ENCODE assay signal across 31 cellular contexts in the genomic region with DNA sequence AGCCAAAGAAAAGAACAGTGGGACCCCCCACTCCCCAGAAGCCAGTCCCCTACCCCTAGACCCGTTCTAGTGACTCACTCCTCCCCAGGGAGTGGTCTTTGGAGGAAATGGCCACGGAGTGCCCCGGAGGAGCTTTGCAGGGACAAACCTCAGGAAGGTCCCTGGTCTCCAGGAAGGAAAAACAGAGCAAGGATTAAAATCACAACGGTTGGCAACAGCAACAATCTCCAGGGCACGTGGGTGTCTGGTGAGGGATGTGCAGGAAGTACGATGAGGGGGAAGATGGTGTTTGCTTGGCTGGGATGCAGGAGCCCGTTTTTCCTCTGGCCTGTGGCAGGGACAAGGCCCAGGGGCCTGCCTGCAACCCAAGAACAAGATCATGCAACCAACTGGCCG.
DNase-seq lines count a peak whose midpoint lies in the region; ATAC-seq and TF ChIP-seq lines count a peak whose summit lies in the region.
"Had no signal": no experiment of that assay in that cellular context is flagged by ENCODE, and none has a peak within 500 bp of the region (broad histone marks: within the 10 kb centered on the region; RNA-seq: fewer than 3 reads in every experiment).

No MANE protein-coding gene starts in this region.

- H3K4me3 ChIP-seq in heart right ventricle = peak overlapping the region in 1 of 10 donors; percentile 15
- H3K4me3 ChIP-seq in astrocyte of the spinal cord (ENCODE audit: low read depth, low read length) = no peak overlapping the region
- H3K4me3 ChIP-seq in right cardiac atrium (ENCODE audit: low read length) = no peak overlapping the region
- no peak overlapping the region for H3K4me3 ChIP-seq in aorta (ENCODE audit: low read length in 2 of 2)
- no peak overlapping the region for H3K4me3 ChIP-seq in sigmoid colon
- H3K4me3 ChIP-seq: gastrocnemius medialis, Peyer's patch, stomach, tibial artery, vagina had no signal

- H3K9me3 ChIP-seq in heart right ventricle = no peaks in the 10 kb centered on the region
- no peaks in the 10 kb centered on the region for H3K9me3 ChIP-seq in right cardiac atrium (ENCODE audit: control insufficient read depth, low read length)
- no peaks in the 10 kb centered on the region for H3K9me3 ChIP-seq in aorta (ENCODE audit: control insufficient read depth, low read length)
- H3K9me3 ChIP-seq in sigmoid colon = no peaks in the 10 kb centered on the region
- H3K9me3 ChIP-seq: esophagus squamous epithelium, gastrocnemius medialis, Peyer's patch, stomach, tibial artery, vagina had no signal

- in situ Hi-C loops in astrocyte of the spinal cord (cut with HindIII; ENCODE audit: low sequenced_read_pairs) (no loop called here), KBM-7 (cut with MboI; ENCODE audit: low pct_unique_long_range_greater_than_20kb, low sequenced_read_pairs) (loop anchor here (25.0 kb wide), 2 partner anchors 92 to 642 kb away; no protein-coding TSS in a partner anchor)

- TF ChIP-seq CTCF in heart right ventricle (IDR thresholded peaks at IDR 0.05) (no peak), astrocyte of the spinal cord (IDR thresholded peaks at IDR 0.05; ENCODE audit: low read depth, low read length) (no peak), sigmoid colon (IDR thresholded peaks at IDR 0.05) (no peak)

- peak in 6 of 8 donors; percentile 26 to 75 (median 50) for ATAC-seq in heart right ventricle
- ATAC-seq in Right ventricle myocardium inferior = no peak
- ATAC-seq in right cardiac atrium = peak; percentile 49 to 77
- peak; percentile 47 for ATAC-seq in aorta (ENCODE audit: low FRiP score)
- ATAC-seq: activated naive CD4-positive, alpha-beta T cell treated with anti-CD3 and anti-CD28 coated beads, Interleukin-2, amount 50 U/mL, for 72 hours; CD8-positive, alpha-beta T cell; gastrocnemius medialis had no signal

- TF ChIP-seq EP300 in sigmoid colon (IDR thresholded peaks at IDR 0.05) = no peak

- H3K4me1 ChIP-seq in heart right ventricle (peaks cover 5 to 18% (median 11%) of the 10 kb centered on the region in 9 donors), right cardiac atrium (ENCODE audit: control insufficient read depth, insufficient read depth, low read length) (peaks cover 2% of the 10 kb centered on the region), aorta (ENCODE audit: control insufficient read depth in 1 of 2, insufficient read depth in 2 of 2, low read length in 2 of 2) (no peaks in the 10 kb centered on the region), sigmoid colon (peaks cover 0 to 17% (median 13%) of the 10 kb centered on the region in 4 donors)
- H3K4me1 ChIP-seq: gastrocnemius medialis had no signal

- intact Hi-C loops in heart right ventricle (cut with DNase I) = no loop called here
- intact Hi-C loops in Right ventricle myocardium inferior (cut with DNase I) = no loop called here
- intact Hi-C loops in right cardiac atrium (cut with DNase I) = no loop called here
- intact Hi-C loops in aorta (cut with DNase I) = no loop called here
- intact Hi-C loops in sigmoid colon (cut with DNase I) = no loop called here

- H3K27me3 ChIP-seq in heart right ventricle = no peaks in the 10 kb centered on the region
- no peaks in the 10 kb centered on the region for H3K27me3 ChIP-seq in right cardiac atrium (ENCODE audit: control insufficient read depth, insufficient read depth)
- no peaks in the 10 kb centered on the region for H3K27me3 ChIP-seq in aorta (ENCODE audit: control insufficient read depth in 1 of 2, insufficient read depth in 2 of 2, low read length in 1 of 2)
- H3K27me3 ChIP-seq in sigmoid colon = no peaks in the 10 kb centered on the region
- H3K27me3 ChIP-seq: gastrocnemius medialis, Peyer's patch, tibial artery, vagina had no signal

- 42 to 45% methylated on average over 8 of the region's 8 CpGs for WGBS in heart right ventricle, 2 donors
- 13% methylated on average over 8 of the region's 8 CpGs for WGBS in right cardiac atrium
- 13 to 17% methylated on average over 8 of the region's 8 CpGs for WGBS in aorta, 2 donors
- WGBS in sigmoid colon, 2 donors = 49 to 55% methylated on average over 8 of the region's 8 CpGs

- DNase-seq in heart right ventricle (peak in 1 of 2 donors; percentile 13), Right ventricle myocardium inferior (ENCODE audit: missing footprints) (no peak), astrocyte of the spinal cord (ENCODE audit: low read depth, low spot score) (peak; percentile 5), right cardiac atrium (peak in 1 of 3 donors; percentile 28), aorta (no peak), KBM-7 (no peak), sigmoid colon (no peak)
- no peak for DNase-seq in activated effector memory CD4-positive, alpha-beta T cell treated with Interleukin-2 at 50 U/mL for 16 hours
- DNase-seq: activated CD4-positive, alpha-beta T cell treated with anti-CD3 and anti-CD28 coated beads for 4 hours; caudate nucleus; CD8-positive, alpha-beta T cell; endodermal cell; esophagus squamous epithelium; gastrocnemius medialis; H9; hippocampal formation; KG1; mesenchymal stem cell; NCI-H1417; NCI-H2081 treated with DMSO at 0.1 percent for 48 hours; NCI-H226; NCI-H526 treated with DMSO at 0.1 percent for 48 hours; Peyer's patch; SIG-M5; stimulated activated CD4-positive, alpha-beta T cell treated with anti-CD3 and anti-CD28 coated beads, Interleukin-4, amount 100 ng/mL, for 1 hour; stomach; T1000; tibial artery had no signal

- no peaks in the 10 kb centered on the region for H3K36me3 ChIP-seq in heart right ventricle
- no peaks in the 10 kb centered on the region for H3K36me3 ChIP-seq in aorta (ENCODE audit: control insufficient read depth in 1 of 2, insufficient read depth in 2 of 2, low read length in 1 of 2)
- no peaks in the 10 kb centered on the region for H3K36me3 ChIP-seq in sigmoid colon
- H3K36me3 ChIP-seq: esophagus squamous epithelium, gastrocnemius medialis, Peyer's patch, stomach, tibial artery, vagina had no signal

- no peak for TF ChIP-seq POLR2A in sigmoid colon (IDR thresholded peaks at IDR 0.05)

- H3K27ac ChIP-seq in heart right ventricle (no peak overlapping the region), right cardiac atrium (ENCODE audit: low read length) (no peak overlapping the region), aorta (ENCODE audit: low read depth in 1 of 2, low read length in 2 of 2) (no peak overlapping the region), sigmoid colon (no peak overlapping the region)
- H3K27ac ChIP-seq: esophagus squamous epithelium, gastrocnemius medialis, Peyer's patch, stomach, tibial artery, vagina, VCaP had no signal
